Comparison of ENCODE assay signal across 8 cellular contexts in the genomic region with DNA sequence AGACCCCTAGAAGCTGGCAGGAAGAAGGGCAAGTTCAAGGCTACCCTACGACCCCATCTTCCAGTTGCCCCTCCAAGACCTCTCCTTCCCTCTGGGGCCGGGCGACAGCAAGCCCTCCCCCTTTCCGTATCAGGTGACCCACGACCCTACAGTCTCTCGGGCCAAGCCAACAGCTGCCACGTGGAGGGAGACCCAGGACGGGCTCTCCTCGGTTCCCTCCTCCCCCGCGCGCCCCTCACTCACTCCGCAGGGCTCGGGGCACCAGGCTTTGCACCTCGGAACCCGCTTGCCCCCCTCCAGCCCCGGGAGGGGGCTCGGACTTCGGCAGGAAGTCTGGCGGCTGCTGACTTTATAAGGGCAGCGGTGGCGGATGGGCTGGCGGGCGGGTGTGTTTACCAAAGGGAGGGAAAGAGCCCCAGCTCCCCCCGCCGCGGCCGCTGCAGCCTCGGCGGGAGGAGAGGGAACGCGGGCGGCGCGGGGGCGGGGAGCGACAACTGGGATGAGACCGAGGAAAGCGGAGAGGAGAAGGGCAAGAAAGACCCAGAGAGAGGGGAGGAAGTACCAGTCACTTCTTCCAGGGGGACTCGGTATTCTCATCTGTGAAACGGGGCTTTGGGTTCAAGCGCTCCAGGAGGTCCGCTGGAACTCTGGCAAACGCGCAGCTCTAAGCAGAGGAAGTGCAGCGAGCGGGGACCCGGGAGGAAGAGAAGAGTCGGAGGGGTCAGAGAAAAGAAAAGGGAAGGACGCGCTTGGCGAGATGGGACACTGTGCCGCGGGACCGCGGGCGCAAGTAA. TPM values are rescaled to one million over a fixed set of nuclear protein-coding genes. Genes with fewer than 3 reads are reported as not detected.
DNase-seq lines count a peak whose midpoint lies in the region; ATAC-seq and TF ChIP-seq lines count a peak whose summit lies in the region.

No MANE protein-coding gene starts in this region.

- H3K9ac ChIP-seq in OCI-LY1 (ENCODE audit: low read length), result peak overlapping the region; percentile 82

- peak; percentile 44 for ATAC-seq in HG03045 (IDR thresholded peaks at IDR 0.05; ENCODE audit: unreplicated experiment)

- TF ChIP-seq CTCF in OCI-LY1 (IDR thresholded peaks at IDR 0.05; ENCODE audit: low read length), result no peak

- no peaks in the 10 kb centered on the region for H3K27me3 ChIP-seq in OCI-LY1 (ENCODE audit: insufficient read depth, low read length)

- no peak overlapping the region for H2AFZ ChIP-seq in OCI-LY1 (ENCODE audit: low read length)

- H3K36me3 ChIP-seq in OCI-LY1 (ENCODE audit: insufficient read depth, low read length), result peaks cover 6% of the 10 kb centered on the region; the same call in 1 of the 2 replicates

- intact Hi-C loops in head of caudate nucleus (cut with DNase I) (no loop called here), posterior vena cava (cut with DNase I) (no loop called here)

- H3K9me2 ChIP-seq in OCI-LY1 (ENCODE audit: low read depth, low read length), result no peaks in the 10 kb centered on the region

- H3K4me2 ChIP-seq in OCI-LY1 (ENCODE audit: low read length), result peak overlapping the region; percentile 88

- peaks cover 33% of the 10 kb centered on the region for H3K4me1 ChIP-seq in OCI-LY1 (ENCODE audit: insufficient read depth, low read length, severe bottlenecking)

- no peaks in the 10 kb centered on the region for H4K20me1 ChIP-seq in OCI-LY1 (ENCODE audit: insufficient read depth, low read length)

- H3K4me3 ChIP-seq in OCI-LY1 (ENCODE audit: low read depth, low read length, poor library complexity, severe bottlenecking), result peak overlapping the region; percentile 83

- H3F3A ChIP-seq in OCI-LY1 (ENCODE audit: insufficient read depth, low read length), result no peaks in the 10 kb centered on the region

- H3K79me2 ChIP-seq in OCI-LY1 (ENCODE audit: insufficient read depth, low read length), result no peaks in the 10 kb centered on the region

- no peaks in the 10 kb centered on the region for H3K9me3 ChIP-seq in OCI-LY1 (ENCODE audit: low read length)

- H3K27ac ChIP-seq in OCI-LY1 (ENCODE audit: low read depth, low read length, poor library complexity, severe bottlenecking), result peak overlapping the region; percentile 77

- DNase-seq in SIG-M5 treated with dmso at 0.1 percent for 504 hours (lab: John Stamatoyannopoulos, UW; ENCODE audit: unreplicated experiment), result peak; percentile 42
- DNase-seq in SIG-M5 (lab: John Stamatoyannopoulos, UW), result no peak
- DNase-seq in activated effector memory CD4-positive, alpha-beta T cell treated with Interleukin-2 at 50 U/mL for 16 hours, result peak; percentile 37
- DNase-seq in head of caudate nucleus, result peak in 35 of 42 donors; percentile 11 to 76 (median 47)
- DNase-seq in posterior vena cava (ENCODE audit: low spot score), result peak; percentile 88
- no peak for DNase-seq in LoVo (ENCODE audit: low spot score)

RNA-seq across cellular contexts. Expression of a gene that starts 0.8 kb away (rescaled TPM):
- total RNA-seq in posterior vena cava, result 10 to 100 TPM in 1 of 2 donors, 1 to 10 TPM in 1; 8.1 to 11.5 TPM

RNA-seq across cellular contexts. Expression of a gene that starts 15.8 kb away (rescaled TPM):
- 10 to 100 TPM; 31.8 to 38.1 TPM for total RNA-seq in posterior vena cava

RNA-seq across cellular contexts. Expression of a gene that starts 22.7 kb away (rescaled TPM):
- not detected for total RNA-seq in posterior vena cava

RNA-seq across cellular contexts. Expression of a gene that starts 52.7 kb away (rescaled TPM):
- total RNA-seq in posterior vena cava, result 10 to 100 TPM; 50.3 to 56.9 TPM

RNA-seq across cellular contexts. Expression of a gene that starts 54.4 kb away (rescaled TPM):
- 1 to 10 TPM; 2.0 to 2.9 TPM for total RNA-seq in posterior vena cava

Comparison
In these comparisons a context has a peak if more than half of its experiments do, and no peak if none do; other contexts are left out.
1. DNase-seq: peak in SIG-M5 treated with dmso at 0.1 percent for 504 hours (single experiment), activated effector memory CD4-positive, alpha-beta T cell treated with Interleukin-2 at 50 U/mL for 16 hours (single experiment), head of caudate nucleus (35 of 42) and posterior vena cava (single experiment); none in SIG-M5 (single experiment) and LoVo (single experiment).